ENCODE assay signal across 1 cellular context in the genomic region with DNA sequence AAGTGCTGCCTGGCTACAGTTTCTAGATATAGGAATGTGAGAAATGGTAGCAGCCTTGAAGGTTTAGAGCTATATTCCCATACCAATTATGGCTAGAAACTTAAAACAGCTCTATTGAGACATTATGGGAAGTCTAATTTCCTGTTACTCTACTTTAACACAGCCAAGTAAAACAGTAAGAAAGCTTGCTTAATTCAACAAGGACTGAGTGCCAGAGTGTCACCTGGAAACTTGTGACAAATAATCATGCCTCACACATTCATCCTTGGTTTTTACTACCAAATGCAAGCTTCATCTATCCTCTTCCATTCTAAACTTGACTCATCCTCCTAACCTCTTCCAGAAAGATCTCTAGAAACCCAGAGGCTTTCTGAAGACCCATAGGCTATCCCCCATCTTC.
TF ChIP-seq lines count a peak whose summit lies in the region.

No MANE protein-coding gene starts in this region.

TF ChIP-seq in HepG2, 621 proteins besides CTCF, POLR2A, EP300 and RAD21 (continued from another document):
- TF ChIP-seq ZNF800 (CRISPR knock-in tag; IDR thresholded peaks at IDR 0.05) (no peak), ZNF496 (CRISPR knock-in tag; IDR thresholded peaks at IDR 0.05; ENCODE audit: insufficient replicate concordance) (no peak), EHMT2 (IDR thresholded peaks at IDR 0.05; ENCODE audit: borderline replicate concordance, low read depth, low read length) (no peak), ARNTL (CRISPR knock-in tag; IDR thresholded peaks at IDR 0.05) (no peak), ZNF589 (CRISPR knock-in tag; conservative IDR thresholded peaks at IDR 0.05) (no peak), KDM2A (CRISPR knock-in tag; IDR thresholded peaks at IDR 0.05; ENCODE audit: borderline replicate concordance, low read depth) (no peak), MYC (CRISPR knock-in tag; IDR thresholded peaks at IDR 0.05; ENCODE audit: borderline replicate concordance) (no peak), ZSCAN30 (CRISPR knock-in tag; IDR thresholded peaks at IDR 0.05) (no peak)
- TF ChIP-seq, protein P1, sequence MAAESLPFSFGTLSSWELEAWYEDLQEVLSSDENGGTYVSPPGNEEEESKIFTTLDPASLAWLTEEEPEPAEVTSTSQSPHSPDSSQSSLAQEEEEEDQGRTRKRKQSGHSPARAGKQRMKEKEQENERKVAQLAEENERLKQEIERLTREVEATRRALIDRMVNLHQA (CRISPR knock-in tag; IDR thresholded peaks at IDR 0.05): no peak
- TF ChIP-seq, protein P2, sequence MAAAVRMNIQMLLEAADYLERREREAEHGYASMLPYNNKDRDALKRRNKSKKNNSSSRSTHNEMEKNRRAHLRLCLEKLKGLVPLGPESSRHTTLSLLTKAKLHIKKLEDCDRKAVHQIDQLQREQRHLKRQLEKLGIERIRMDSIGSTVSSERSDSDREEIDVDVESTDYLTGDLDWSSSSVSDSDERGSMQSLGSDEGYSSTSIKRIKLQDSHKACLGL (CRISPR knock-in tag; IDR thresholded peaks at IDR 0.05): no peak
- TF ChIP-seq, protein P3, sequence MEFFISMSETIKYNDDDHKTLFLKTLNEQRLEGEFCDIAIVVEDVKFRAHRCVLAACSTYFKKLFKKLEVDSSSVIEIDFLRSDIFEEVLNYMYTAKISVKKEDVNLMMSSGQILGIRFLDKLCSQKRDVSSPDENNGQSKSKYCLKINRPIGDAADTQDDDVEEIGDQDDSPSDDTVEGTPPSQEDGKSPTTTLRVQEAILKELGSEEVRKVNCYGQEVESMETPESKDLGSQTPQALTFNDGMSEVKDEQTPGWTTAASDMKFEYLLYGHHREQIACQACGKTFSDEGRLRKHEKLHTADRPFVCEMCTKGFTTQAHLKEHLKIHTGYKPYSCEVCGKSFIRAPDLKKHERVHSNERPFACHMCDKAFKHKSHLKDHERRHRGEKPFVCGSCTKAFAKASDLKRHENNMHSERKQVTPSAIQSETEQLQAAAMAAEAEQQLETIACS (CRISPR knock-in tag; IDR thresholded peaks at IDR 0.05): no peak
